In the genomic region with DNA sequence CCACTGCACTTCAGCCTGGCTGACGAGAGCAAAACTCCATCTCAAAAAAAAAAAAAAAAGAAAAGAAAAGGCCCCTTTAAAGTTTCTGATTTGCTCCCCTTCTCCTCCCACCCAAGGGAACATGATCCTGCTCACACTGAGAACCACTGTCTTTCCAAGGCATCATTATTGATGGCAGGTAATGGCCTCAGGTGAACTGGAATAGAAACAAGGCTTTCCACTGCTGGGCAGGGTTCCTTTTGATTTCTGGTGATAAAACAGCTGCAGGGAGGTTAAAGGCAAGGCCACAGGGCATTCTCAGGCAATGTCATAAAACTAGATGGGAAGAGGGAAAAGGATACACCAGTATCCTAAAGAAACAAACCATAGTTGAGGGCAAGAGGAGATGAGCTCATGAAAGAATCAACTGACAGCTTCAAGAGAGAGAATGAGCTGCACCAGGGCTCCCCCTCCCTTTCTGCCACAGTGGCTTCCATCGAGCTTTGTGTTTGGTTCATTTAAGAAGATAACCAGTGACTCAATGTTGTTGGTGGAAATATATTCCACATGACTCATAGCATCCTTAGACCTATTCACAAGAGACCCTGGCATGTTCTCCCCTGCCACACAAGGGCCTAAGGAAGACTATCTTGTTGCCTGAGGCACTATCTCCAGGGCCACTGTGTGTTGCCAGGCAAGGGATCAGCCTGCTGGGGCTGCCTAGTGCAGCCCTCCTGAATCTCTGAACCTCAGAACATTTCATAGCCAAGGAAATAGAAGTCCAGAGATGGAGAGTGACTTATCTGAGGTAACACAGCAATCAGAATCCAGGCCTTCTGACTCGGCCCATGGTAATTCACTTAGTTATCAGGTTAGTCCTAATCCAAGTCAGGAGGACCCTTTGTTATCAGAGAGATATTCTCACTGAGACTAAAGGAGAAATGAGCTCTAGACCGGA, we compare ENCODE assay signal across 1 cellular context.
A peak's percentile ranks its signal among the peaks of the same experiment; 100 is the strongest.
TF ChIP-seq lines count a peak whose summit lies in the region.

No MANE protein-coding gene starts in this region.

TF ChIP-seq in SK-N-SH, 30 proteins besides CTCF, POLR2A, EP300 and RAD21 (continued from another document):
- TF ChIP-seq, protein P1, sequence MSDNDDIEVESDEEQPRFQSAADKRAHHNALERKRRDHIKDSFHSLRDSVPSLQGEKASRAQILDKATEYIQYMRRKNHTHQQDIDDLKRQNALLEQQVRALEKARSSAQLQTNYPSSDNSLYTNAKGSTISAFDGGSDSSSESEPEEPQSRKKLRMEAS (IDR thresholded peaks at IDR 0.05; ENCODE audit: low read depth): peak; percentile 83; the same call in 1 of the 2 replicates
- TF ChIP-seq, protein P2, sequence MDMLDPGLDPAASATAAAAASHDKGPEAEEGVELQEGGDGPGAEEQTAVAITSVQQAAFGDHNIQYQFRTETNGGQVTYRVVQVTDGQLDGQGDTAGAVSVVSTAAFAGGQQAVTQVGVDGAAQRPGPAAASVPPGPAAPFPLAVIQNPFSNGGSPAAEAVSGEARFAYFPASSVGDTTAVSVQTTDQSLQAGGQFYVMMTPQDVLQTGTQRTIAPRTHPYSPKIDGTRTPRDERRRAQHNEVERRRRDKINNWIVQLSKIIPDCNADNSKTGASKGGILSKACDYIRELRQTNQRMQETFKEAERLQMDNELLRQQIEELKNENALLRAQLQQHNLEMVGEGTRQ (IDR thresholded peaks at IDR 0.05; ENCODE audit: borderline replicate concordance, low read depth, low read length): no peak
- TF ChIP-seq MEF2A (IDR thresholded peaks at IDR 0.05; ENCODE audit: borderline replicate concordance, low read depth) (peak; percentile 63; the same call in 1 of the 2 replicates), NRF1 (IDR thresholded peaks at IDR 0.05; ENCODE audit: low read depth, low read length) (no peak), JUND (IDR thresholded peaks at IDR 0.05) (peak; percentile 98), FOXM1 (IDR thresholded peaks at IDR 0.05; ENCODE audit: low read depth) (0 out of 2 replicates have a peak, but pooled peaks have one; percentile 54), MXI1 (IDR thresholded peaks at IDR 0.05; ENCODE audit: low read depth, low read length) (no peak), SIN3A (IDR thresholded peaks at IDR 0.05; ENCODE audit: borderline replicate concordance, low read depth, low read length) (no peak), TEAD4 (IDR thresholded peaks at IDR 0.05; ENCODE audit: borderline replicate concordance, insufficient read depth) (peak; percentile 84), ELF1 (IDR thresholded peaks at IDR 0.05) (0 out of 2 replicates have a peak, but pooled peaks have one; percentile 22), POLR2AphosphoS5 (IDR thresholded peaks at IDR 0.05; ENCODE audit: low read depth, low read length) (peak; percentile 53; the same call in 1 of the 2 replicates), FOSL2 (IDR thresholded peaks at IDR 0.05; ENCODE audit: borderline replicate concordance, low read depth) (peak; percentile 99), YY1 (IDR thresholded peaks at IDR 0.05; ENCODE audit: low read depth) (no peak; the same call in 1 of the 2 replicates), TCF12 (IDR thresholded peaks at IDR 0.05) (peak; percentile 92), RXRA (IDR thresholded peaks at IDR 0.05; ENCODE audit: borderline replicate concordance, low read depth) (peak; percentile 76)
- TF ChIP-seq, protein P3, sequence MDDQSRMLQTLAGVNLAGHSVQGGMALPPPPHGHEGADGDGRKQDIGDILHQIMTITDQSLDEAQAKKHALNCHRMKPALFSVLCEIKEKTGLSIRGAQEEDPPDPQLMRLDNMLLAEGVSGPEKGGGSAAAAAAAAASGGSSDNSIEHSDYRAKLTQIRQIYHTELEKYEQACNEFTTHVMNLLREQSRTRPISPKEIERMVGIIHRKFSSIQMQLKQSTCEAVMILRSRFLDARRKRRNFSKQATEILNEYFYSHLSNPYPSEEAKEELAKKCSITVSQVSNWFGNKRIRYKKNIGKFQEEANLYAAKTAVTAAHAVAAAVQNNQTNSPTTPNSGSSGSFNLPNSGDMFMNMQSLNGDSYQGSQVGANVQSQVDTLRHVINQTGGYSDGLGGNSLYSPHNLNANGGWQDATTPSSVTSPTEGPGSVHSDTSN (IDR thresholded peaks at IDR 0.05): peak; percentile 90
- TF ChIP-seq, protein P4, sequence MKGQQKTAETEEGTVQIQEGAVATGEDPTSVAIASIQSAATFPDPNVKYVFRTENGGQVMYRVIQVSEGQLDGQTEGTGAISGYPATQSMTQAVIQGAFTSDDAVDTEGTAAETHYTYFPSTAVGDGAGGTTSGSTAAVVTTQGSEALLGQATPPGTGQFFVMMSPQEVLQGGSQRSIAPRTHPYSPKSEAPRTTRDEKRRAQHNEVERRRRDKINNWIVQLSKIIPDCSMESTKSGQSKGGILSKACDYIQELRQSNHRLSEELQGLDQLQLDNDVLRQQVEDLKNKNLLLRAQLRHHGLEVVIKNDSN (IDR thresholded peaks at IDR 0.05; ENCODE audit: borderline replicate concordance, low read depth): no peak
